ENCODE assay signal across 15 cellular contexts in genomic region chr6:43492673-43493072, GRCh38. TPM values are rescaled to one million over a fixed set of nuclear protein-coding genes. Genes with fewer than 3 reads are reported as not detected.
DNase-seq lines count a peak whose midpoint lies in the region; ATAC-seq and TF ChIP-seq lines count a peak whose summit lies in the region.
"Had no signal": no experiment of that assay in that cellular context is flagged by ENCODE, and none has a peak within 500 bp of the region (broad histone marks: within the 10 kb centered on the region; RNA-seq: fewer than 3 reads in every experiment).

No MANE protein-coding gene starts in this region.

- TF ChIP-seq POLR2A in sigmoid colon (IDR thresholded peaks at IDR 0.05): no peak

- no peak overlapping the region for H3K4me3 Mint-ChIP-seq in activated T-helper 17 cell treated with anti-CD3 and anti-CD28 coated beads, Interleukin-2, amount 50 U/mL, for 72 hours
- H3K4me3 Mint-ChIP-seq: neural crest cell had no signal

- no peak for ATAC-seq in activated T-helper 17 cell treated with anti-CD3 and anti-CD28 coated beads, Interleukin-2, amount 50 U/mL, for 72 hours (replicated peaks)
- ATAC-seq in HG02884 (IDR thresholded peaks at IDR 0.05; ENCODE audit: unreplicated experiment): no peak

- DNase-seq in GM03348 (ENCODE audit: low spot score) (peak; percentile 58), fibroblast of villous mesenchyme (ENCODE audit: low read depth) (no peak), sigmoid colon (no peak), occipital lobe (lab: John Stamatoyannopoulos, UW) (no peak), KBM-7 (no peak), cerebellar cortex (ENCODE audit: low spot score) (no peak)
- DNase-seq: activated CD8-positive, alpha-beta memory T cell treated with anti-CD3 and anti-CD28 coated beads, Interleukin-2, amount 50 U/mL, for 48 hours; CD4-positive, CD25-positive, alpha-beta regulatory T cell; NCI-H2227 treated with DMSO at 0.1 percent for 48 hours; stimulated activated CD4-positive, alpha-beta T cell treated with anti-CD3 and anti-CD28 coated beads, Interleukin-4, amount 100 ng/mL, for 1 hour; stimulated activated naive CD4-positive, alpha-beta T cell treated with Interleukin-2 at 50 U/mL for 16 hours had no signal

- WGBS in sigmoid colon, 2 donors: 77 to 78% methylated on average over 3 of the region's 3 CpGs

- H3K27ac Mint-ChIP-seq in activated T-helper 17 cell treated with anti-CD3 and anti-CD28 coated beads, Interleukin-2, amount 50 U/mL, for 72 hours: peak overlapping the region; percentile 56

- no peak for TF ChIP-seq CTCF in fibroblast of villous mesenchyme (IDR thresholded peaks at IDR 0.05; ENCODE audit: insufficient read depth, low read depth, low read length)
- TF ChIP-seq CTCF in sigmoid colon (IDR thresholded peaks at IDR 0.05): no peak

- H3K4me1 Mint-ChIP-seq in activated T-helper 17 cell treated with anti-CD3 and anti-CD28 coated beads, Interleukin-2, amount 50 U/mL, for 72 hours: peaks cover 20% of the 10 kb centered on the region

- peaks cover 0 to 65% (median 52%) of the 10 kb centered on the region in 4 donors for H3K4me1 ChIP-seq in sigmoid colon

- intact Hi-C loops in sigmoid colon (cut with DNase I): no loop called here

- H3K36me3 ChIP-seq in sigmoid colon: peaks cover 0 to 6% (median 0%) of the 10 kb centered on the region in 4 donors

- TF ChIP-seq EP300 in sigmoid colon (IDR thresholded peaks at IDR 0.05): no peak

- in situ Hi-C loops in KBM-7 (cut with MboI; ENCODE audit: low pct_unique_long_range_greater_than_20kb, low sequenced_read_pairs): no loop called here

- no peaks in the 10 kb centered on the region for H3K9me3 Mint-ChIP-seq in activated T-helper 17 cell treated with anti-CD3 and anti-CD28 coated beads, Interleukin-2, amount 50 U/mL, for 72 hours
- H3K9me3 Mint-ChIP-seq: CD4-positive, CD25-positive, alpha-beta regulatory T cell; neural crest cell had no signal

- no peaks in the 10 kb centered on the region for H3K9me3 ChIP-seq in sigmoid colon
- H3K9me3 ChIP-seq: adrenal gland had no signal

- no peaks in the 10 kb centered on the region for H3K27me3 ChIP-seq in sigmoid colon
- H3K27me3 ChIP-seq: adrenal gland had no signal

- peak overlapping the region; percentile 4 for H3K4me3 ChIP-seq in fibroblast of villous mesenchyme (ENCODE audit: low read depth, low read length)
- H3K4me3 ChIP-seq in sigmoid colon: no peak overlapping the region
- H3K4me3 ChIP-seq: adrenal gland had no signal

- peak overlapping the region; percentile 57 to 72 (median 68) for H3K27ac ChIP-seq in sigmoid colon

- H3K36me3 Mint-ChIP-seq in activated T-helper 17 cell treated with anti-CD3 and anti-CD28 coated beads, Interleukin-2, amount 50 U/mL, for 72 hours (ENCODE audit: low read depth): peaks cover 13% of the 10 kb centered on the region

- no peaks in the 10 kb centered on the region for H3K27me3 Mint-ChIP-seq in activated T-helper 17 cell treated with anti-CD3 and anti-CD28 coated beads, Interleukin-2, amount 50 U/mL, for 72 hours
- H3K27me3 Mint-ChIP-seq: CD4-positive, CD25-positive, alpha-beta regulatory T cell had no signal

RNA-seq across cellular contexts. Expression of gene TJAP1, which starts 15.3 kb away (rescaled TPM):
- 10 to 100 TPM; 37.8 to 38.4 TPM for total RNA-seq in activated T-helper 17 cell treated with anti-CD3 and anti-CD28 coated beads, Interleukin-2, amount 50 U/mL, for 72 hours
- total RNA-seq in fibroblast of villous mesenchyme (13.4 and 13.9 TPM in 2 replicates), sigmoid colon (10 to 100 TPM; 14.8 to 27.1 (median 23.6) TPM), occipital lobe (5.0 TPM)
- 10 to 100 TPM in 1 of 3 donors, 1 to 10 TPM in 2; 3.0 to 20.0 (median 9.0) TPM for polyA plus RNA-seq in sigmoid colon

RNA-seq across cellular contexts. Expression of gene LRRC73, which starts 17.5 kb away (rescaled TPM):
- under 1 TPM; 0.26 to 0.35 TPM for total RNA-seq in activated T-helper 17 cell treated with anti-CD3 and anti-CD28 coated beads, Interleukin-2, amount 50 U/mL, for 72 hours
- total RNA-seq in fibroblast of villous mesenchyme (under 0.01 TPM in 2 replicates), sigmoid colon (1 to 10 TPM in 2 of 4 donors, under 1 TPM in 2; 0.33 to 1.1 (median 0.72) TPM), occipital lobe (2.7 TPM)
- polyA plus RNA-seq in sigmoid colon: under 1 TPM in 1 of 3 donors, not detected in 2; 0.47 TPM
- polyA plus RNA-seq: CD4-positive, CD25-positive, alpha-beta regulatory T cell had no signal

RNA-seq across cellular contexts. Expression of gene YIPF3, which starts 24.1 kb away (rescaled TPM):
- 10 to 100 TPM; 51.5 to 66.7 TPM for total RNA-seq in activated T-helper 17 cell treated with anti-CD3 and anti-CD28 coated beads, Interleukin-2, amount 50 U/mL, for 72 hours
- total RNA-seq in fibroblast of villous mesenchyme (57.3 and 92.8 TPM in 2 replicates), sigmoid colon (10 to 100 TPM; 58.4 to 74.2 (median 66.0) TPM), occipital lobe (71.4 TPM)
- 10 to 100 TPM; 35.4 to 93.6 (median 42.6) TPM for polyA plus RNA-seq in sigmoid colon

RNA-seq across cellular contexts. Expression of gene POLR1C, which starts 24.2 kb away (rescaled TPM):
- 10 to 100 TPM; 30.1 to 67.8 TPM for total RNA-seq in activated T-helper 17 cell treated with anti-CD3 and anti-CD28 coated beads, Interleukin-2, amount 50 U/mL, for 72 hours
- 28.5 and 35.8 TPM in 2 replicates for total RNA-seq in fibroblast of villous mesenchyme
- 10 to 100 TPM; 11.9 to 25.5 (median 19.1) TPM for total RNA-seq in sigmoid colon
- 10 to 100 TPM; 12.6 to 39.5 (median 14.3) TPM for polyA plus RNA-seq in sigmoid colon
- total RNA-seq in occipital lobe: 22.0 TPM

RNA-seq across cellular contexts. Expression of gene DLK2, which starts 37.3 kb away (rescaled TPM):
- total RNA-seq in activated T-helper 17 cell treated with anti-CD3 and anti-CD28 coated beads, Interleukin-2, amount 50 U/mL, for 72 hours: 1 to 10 TPM; 1.3 to 2.8 TPM
- 0.64 and 1.7 TPM in 2 replicates for total RNA-seq in fibroblast of villous mesenchyme
- total RNA-seq in sigmoid colon: not detected
- polyA plus RNA-seq in sigmoid colon: under 1 TPM in 1 of 3 donors, not detected in 2; 0.64 TPM
- total RNA-seq in occipital lobe: 7.3 TPM
